In genomic region chr4:74320559-74321118, GRCh38 we compare ENCODE assay signal across 8 cellular contexts. TPM values are rescaled to one million over a fixed set of nuclear protein-coding genes. Genes with fewer than 3 reads are reported as not detected.
A peak's percentile ranks its signal among the peaks of the same experiment; 100 is the strongest.
DNase-seq lines count a peak whose midpoint lies in the region; FAIRE-seq and TF ChIP-seq lines count a peak whose summit lies in the region.

No MANE protein-coding gene starts in this region.

- no peak overlapping the region for H2BK20ac ChIP-seq in H1 (ENCODE audit: low read length)

- H3K36me3 ChIP-seq in HEK293 (ENCODE audit: control insufficient read depth in 2 of 2, insufficient read depth in 1 of 2, low read length in 2 of 2), result no peaks in the 10 kb centered on the region
- no peaks in the 10 kb centered on the region for H3K36me3 ChIP-seq in H1 (ENCODE audit: control insufficient read depth in 2 of 4, insufficient read depth in 4 of 4, low read length in 3 of 4)
- no peaks in the 10 kb centered on the region for H3K36me3 ChIP-seq in kidney (ENCODE audit: control insufficient read depth in 1 of 2, insufficient read depth in 2 of 2, low read length in 2 of 2)

- no peaks in the 10 kb centered on the region for H3K27me3 ChIP-seq in H1 (replicated peaks in 1 of 4; ENCODE audit: control insufficient read depth in 3 of 4, extremely low read depth in 1 of 4, insufficient read depth in 3 of 4, low read length in 3 of 4)

- no peak overlapping the region for H3K14ac ChIP-seq in H1 (ENCODE audit: insufficient read length)

- no peak overlapping the region for H4K91ac ChIP-seq in H1 (replicated peaks; ENCODE audit: insufficient read length, low read length)

- H3K23ac ChIP-seq in H1 (ENCODE audit: insufficient read length), result no peak overlapping the region

- peak overlapping the region; percentile 89 for H2BK12ac ChIP-seq in H1 (ENCODE audit: low read depth, low read length)

- H2AFZ ChIP-seq in H1 (ENCODE audit: low read length), result peak overlapping the region; percentile 21; the same call in 1 of the 2 replicates

- WGBS in H1 (ENCODE audit: extremely low coverage in 1 of 2, insufficient coverage in 1 of 2, insufficient read length in 1 of 2, insufficient replicate concordance in 2 of 2, low coverage in 1 of 2, low lambda C conversion rate in 2 of 2, missing lambda C conversion rate in 1 of 2), 2 experiments, result 40% methylated on average over 4 of the region's 4 CpGs; no CpG with 5 or more reads in 1 of the 2 experiments

- no peak overlapping the region; the same call in 1 of the 2 replicates for H2BK5ac ChIP-seq in H1 (ENCODE audit: low read depth, low read length)

- no peak overlapping the region for H2AK5ac ChIP-seq in H1 (ENCODE audit: low read depth, low read length)

- CTCF ChIA-PET in HEK293 (lab: Yijun Ruan, JAX), result interaction anchor here (0.5 to 4.8 kb wide), 27 partner anchors 8 to 1236 kb away, joined by 3 to 32 read pairs (median 3); no protein-coding TSS in a partner anchor
- CTCF ChIA-PET in H1 (lab: Charles Lee; ENCODE audit: partially characterized antibody), result interaction anchor here (0.7 to 5.2 kb wide), 37 partner anchors 11 to 572 kb away, joined by 3 to 42 read pairs (median 4); partner anchors contain the start of genes AREG and EREG

- no peak for TF ChIP-seq EP300 in H1 (IDR thresholded peaks at IDR 0.05; ENCODE audit: borderline replicate concordance in 1 of 2, low read depth in 2 of 2, low read length in 2 of 2)

- peak; percentile 75 for TF ChIP-seq CTCF in 22Rv1 (IDR thresholded peaks at IDR 0.05)
- no peak for TF ChIP-seq CTCF in HEK293 (tag by site-specific recombination; IDR thresholded peaks at IDR 0.05)
- TF ChIP-seq CTCF in H1 (IDR thresholded peaks at IDR 0.05; ENCODE audit: control extremely low read depth in 1 of 3, insufficient read depth in 1 of 3, low read depth in 1 of 3, low read length in 3 of 3), result peak in 2 of 3 experiments; percentile 45 to 48; a peak in 2 of 4 replicates
- TF ChIP-seq CTCF in kidney (IDR thresholded peaks at IDR 0.05; ENCODE audit: borderline replicate concordance, extremely low read depth, insufficient read depth), result no peak

- no peak overlapping the region for H2BK120ac ChIP-seq in H1 (replicated peaks; ENCODE audit: low read depth, low read length)

- 0 out of 2 replicates have a peak overlapping the region, but pooled peaks have one; percentile 3 for H3K18ac ChIP-seq in H1 (ENCODE audit: extremely low read depth, low read length)

- H3K79me2 ChIP-seq in H1 (ENCODE audit: control insufficient read depth in 1 of 2, insufficient read depth in 2 of 2, low read length in 2 of 2), result no peaks in the 10 kb centered on the region

- H2BK15ac ChIP-seq in H1 (ENCODE audit: low read length), result no peak overlapping the region

- DNase-seq in GM04504 (ENCODE audit: low read depth) (peak; percentile 18), MV-4-11 (lab: John Stamatoyannopoulos, UW) (peak; percentile 64), SW480 (ENCODE audit: low spot score) (peak; percentile 97), H1 (ENCODE audit: low read depth in 1 of 2, low spot score in 2 of 2) (peak; percentile 27 to 64), myocyte (ENCODE audit: low read depth) (peak; percentile 70), kidney (no peak)

- H3K79me1 ChIP-seq in H1 (ENCODE audit: low read depth, low read length), result no peaks in the 10 kb centered on the region

- peak; percentile 80 to 82 for TF ChIP-seq RAD21 in H1 (IDR thresholded peaks at IDR 0.05 in 1 of 2, conservative IDR thresholded peaks at IDR 0.05 in 1 of 2; ENCODE audit: low read depth in 2 of 2, low read length in 2 of 2)

- POLR2A ChIA-PET in HEK293 (lab: Yijun Ruan, JAX), result no interaction called here
- POLR2A ChIA-PET in H1 (lab: Charles Lee; ENCODE audit: partially characterized antibody), result no interaction called here

- H3K9ac ChIP-seq in H1 (replicated peaks in 1 of 4; ENCODE audit: extremely low read depth in 1 of 4, low read depth in 3 of 4, low read length in 3 of 4) (no peak overlapping the region), kidney (ENCODE audit: low read length in 2 of 2) (no peak overlapping the region)

- no peaks in the 10 kb centered on the region for H3K9me3 ChIP-seq in HEK293 (ENCODE audit: control insufficient read depth, insufficient read depth, low read depth, low read length)
- H3K9me3 ChIP-seq in H1 (ENCODE audit: insufficient read depth in 2 of 2, low read depth in 1 of 2, low read length in 1 of 2), result no peaks in the 10 kb centered on the region
- H3K9me3 ChIP-seq in kidney (ENCODE audit: control insufficient read depth in 1 of 2, low read length in 2 of 2), result no peaks in the 10 kb centered on the region

- FAIRE-seq in H1 (lab: Jason Lieb, UNC) (peak; percentile 69), kidney (lab: Jason Lieb, UNC) (no peak)

- H4K20me1 ChIP-seq in H1 (replicated peaks in 1 of 2; ENCODE audit: control insufficient read depth in 1 of 2, insufficient read depth in 2 of 2, low read length in 2 of 2), result no peaks in the 10 kb centered on the region

- H3K56ac ChIP-seq in H1 (replicated peaks; ENCODE audit: insufficient read length, low read depth, low read length), result no peak overlapping the region

- intact Hi-C loops in kidney (cut with DNase I), result no loop called here

- no peaks in the 10 kb centered on the region for H3K23me2 ChIP-seq in H1 (ENCODE audit: low read depth, low read length)

- peak overlapping the region; percentile 19 to 63 for H3K4me2 ChIP-seq in H1 (ENCODE audit: insufficient read depth in 1 of 2, low read depth in 2 of 2, low read length in 2 of 2)

- H3K27ac ChIP-seq in 22Rv1, result no peak overlapping the region
- no peak overlapping the region for H3K27ac ChIP-seq in HEK293 (ENCODE audit: extremely low read depth, low read depth, low read length)
- no peak overlapping the region for H3K27ac ChIP-seq in H1 (ENCODE audit: low read depth, low read length)
- H3K27ac ChIP-seq in kidney (ENCODE audit: low read depth in 2 of 2, low read length in 2 of 2), result no peak overlapping the region

- H3K4me1 ChIP-seq in HEK293 (ENCODE audit: control insufficient read depth, insufficient read depth, low read length) (no peaks in the 10 kb centered on the region), H1 (replicated peaks in 1 of 4; ENCODE audit: control insufficient read depth in 3 of 4, insufficient read depth in 4 of 4, low read length in 3 of 4) (peaks cover 0 to 7% (median under 1%) of the 10 kb centered on the region in 4 experiments; a peak in 2 of 7 replicates), kidney (ENCODE audit: control insufficient read depth in 1 of 2, insufficient read depth in 1 of 2, low read depth in 1 of 2, low read length in 2 of 2) (no peaks in the 10 kb centered on the region)

- H4K8ac ChIP-seq in H1 (ENCODE audit: extremely low read depth, insufficient read depth, low read length), result no peak overlapping the region

- TF ChIP-seq POLR2A in H1 (IDR thresholded peaks at IDR 0.05; ENCODE audit: control extremely low read depth in 1 of 2, low read depth in 2 of 2, low read length in 2 of 2), result no peak

- H3K4ac ChIP-seq in H1 (replicated peaks; ENCODE audit: insufficient read length, low read depth, low read length), result no peak overlapping the region

- H3K4me3 ChIP-seq in HEK293 (ENCODE audit: low read depth, low read length) (no peak overlapping the region), H1 (ENCODE audit: extremely low read depth in 1 of 4, insufficient read depth in 2 of 4, low read depth in 3 of 4, low read length in 4 of 4) (peak overlapping the region in 1 of 4 experiments; percentile 2; a peak in 1 of 8 replicates), kidney (ENCODE audit: low read length in 2 of 2) (no peak overlapping the region)

- no peak overlapping the region for H4K5ac ChIP-seq in H1 (ENCODE audit: insufficient read length, low read depth, low read length)

TF ChIP-seq in HEK293, 187 proteins besides CTCF, POLR2A, EP300 and RAD21 (continues in another document):
- TF ChIP-seq ZNF776 (tag by site-specific recombination; IDR thresholded peaks at IDR 0.05; ENCODE audit: borderline replicate concordance), result no peak
- TF ChIP-seq ZNF335 (tag by site-specific recombination; conservative IDR thresholded peaks at IDR 0.05), result peak; percentile 35; the same call in 1 of the 2 replicates
- TF ChIP-seq ZFP69B (tag by site-specific recombination; IDR thresholded peaks at IDR 0.05), result no peak
- TF ChIP-seq ZNF600 (tag by site-specific recombination; IDR thresholded peaks at IDR 0.05), result no peak

TF ChIP-seq in H1, 55 proteins besides CTCF, POLR2A, EP300 and RAD21 (continues in another document):
- TF ChIP-seq SAP30 (IDR thresholded peaks at IDR 0.05; ENCODE audit: insufficient read depth, insufficient replicate concordance, low read length) (no peak), JUND (IDR thresholded peaks at IDR 0.05; ENCODE audit: low read length) (peak; percentile 42; the same call in 1 of the 2 replicates), CHD1 (IDR thresholded peaks at IDR 0.05; ENCODE audit: low read depth, low read length) (no peak), SIN3A (conservative IDR thresholded peaks at IDR 0.05 in 1 of 2, IDR thresholded peaks at IDR 0.05 in 1 of 2; ENCODE audit: low read depth in 1 of 2, low read length in 2 of 2) (no peak)

RNA-seq across cellular contexts. Expression of gene EPGN, which starts 12.4 kb away (rescaled TPM):
- not detected in 2 replicates for total RNA-seq in H1 (2021; fragmentation: NEBNext Ultra II Directional; extraction: Animal tissue kit (Norgen Biotek cat#: 25700))
- polyA plus RNA-seq in H1 (2011; rRNA removed), result not detected in 2 replicates
- not detected for polyA plus RNA-seq in H1 (2011; cell fraction: cytosol; rRNA removed)
- not detected for polyA plus RNA-seq in H1 (2011; cell fraction: nucleus; rRNA removed)
- polyA plus RNA-seq in H1 (2012, experiment 1 of 2), result not detected in 4 replicates
- not detected for polyA plus RNA-seq in H1 (2012, experiment 2 of 2)
- not detected for polyA plus RNA-seq in H1 (2013, experiment 1 of 2)
- not detected for polyA plus RNA-seq in H1 (2013, experiment 2 of 2)
- 0.28 TPM in 1 of 2 replicates, not detected in the other for polyA minus RNA-seq in H1 (2011; rRNA and poly(A)+ RNA removed)
- not detected for polyA minus RNA-seq in H1 (2011; cell fraction: cytosol; rRNA and poly(A)+ RNA removed)
- 0.70 TPM for polyA minus RNA-seq in H1 (2011; cell fraction: nucleus; rRNA and poly(A)+ RNA removed)
- 0.42 TPM in 1 of 2 replicates, not detected in the other for total RNA-seq in myocyte
- not detected for polyA plus RNA-seq in myocyte (2012)
- total RNA-seq in kidney, result 1.6 TPM
- not detected for polyA plus RNA-seq in kidney (ENCODE audit: insufficient read depth, low read depth, low replicate concordance)

RNA-seq across cellular contexts. Expression of gene EREG, which starts 44.3 kb away (rescaled TPM):
- total RNA-seq in H1 (2021; fragmentation: NEBNext Ultra II Directional; extraction: Animal tissue kit (Norgen Biotek cat#: 25700)), result not detected in 2 replicates
- not detected in 2 replicates for polyA plus RNA-seq in H1 (2011; rRNA removed)
- not detected for polyA plus RNA-seq in H1 (2011; cell fraction: cytosol; rRNA removed)
- polyA plus RNA-seq in H1 (2011; cell fraction: nucleus; rRNA removed), result not detected
- not detected in 4 replicates for polyA plus RNA-seq in H1 (2012, experiment 1 of 2)
- polyA plus RNA-seq in H1 (2012, experiment 2 of 2), result not detected
- not detected for polyA plus RNA-seq in H1 (2013, experiment 1 of 2)
- 0.02 TPM for polyA plus RNA-seq in H1 (2013, experiment 2 of 2)
- not detected in 2 replicates for polyA minus RNA-seq in H1 (2011; rRNA and poly(A)+ RNA removed)
- not detected for polyA minus RNA-seq in H1 (2011; cell fraction: cytosol; rRNA and poly(A)+ RNA removed)
- polyA minus RNA-seq in H1 (2011; cell fraction: nucleus; rRNA and poly(A)+ RNA removed), result not detected
- 0.05 TPM in 1 of 2 replicates, not detected in the other for total RNA-seq in myocyte
- not detected for polyA plus RNA-seq in myocyte (2012)
- total RNA-seq in kidney, result 0.44 TPM
- polyA plus RNA-seq in kidney (ENCODE audit: insufficient read depth, low read depth, low replicate concordance), result not detected

Comparison
In these comparisons a context has a peak if more than half of its experiments do, and no peak if none do; other contexts are left out.
1. CTCF ChIP-seq: peak in 22Rv1 (single experiment) and H1 (2 of 3); none in HEK293 (single experiment) and kidney (single experiment).